21 cellular contexts compared by ENCODE assay signal in the genomic region with DNA sequence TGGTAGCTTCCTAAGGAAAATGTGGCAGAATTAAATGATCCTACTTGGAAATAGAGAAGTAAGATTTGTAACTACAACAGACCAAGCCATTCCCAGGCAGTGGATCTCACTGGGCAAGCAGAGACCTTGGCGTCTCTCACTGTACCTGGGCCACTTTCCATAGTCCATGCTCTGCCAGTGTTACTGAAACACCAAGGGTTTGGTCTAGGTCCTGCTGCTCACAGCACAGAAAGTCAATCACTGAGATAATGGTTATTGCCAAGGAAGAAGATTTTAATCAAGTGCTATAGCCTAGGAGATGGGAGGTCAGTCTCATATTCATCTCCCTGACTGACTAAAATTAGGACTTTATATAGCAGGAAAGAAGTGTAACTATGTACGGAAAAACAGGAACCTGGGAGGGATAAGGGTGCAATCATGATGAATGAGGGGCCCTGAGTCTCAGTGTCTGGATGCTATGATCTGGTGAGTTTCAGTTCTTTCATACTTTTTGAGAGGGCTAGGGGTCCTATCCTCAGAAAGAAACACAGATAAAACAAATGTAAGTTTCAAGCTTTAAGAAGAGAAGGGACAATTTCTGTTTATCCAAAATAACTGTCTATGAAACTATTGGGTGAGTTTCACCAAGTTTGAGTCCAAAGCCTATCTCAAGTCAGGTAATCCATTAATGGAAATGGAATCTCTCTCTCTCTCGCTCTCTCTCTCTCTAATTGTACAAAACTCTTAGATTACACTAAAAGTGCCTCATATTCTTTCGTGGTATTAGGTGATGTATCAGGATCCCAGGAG. TPM values are rescaled to one million over a fixed set of nuclear protein-coding genes. Genes with fewer than 3 reads are reported as not detected.
DNase-seq lines count a peak whose midpoint lies in the region; ATAC-seq and TF ChIP-seq lines count a peak whose summit lies in the region.
"Had no signal": no experiment of that assay in that cellular context is flagged by ENCODE, and none has a peak within 500 bp of the region (broad histone marks: within the 10 kb centered on the region; RNA-seq: fewer than 3 reads in every experiment).

No MANE protein-coding gene starts in this region.

- peak overlapping the region; percentile 45 for H3K4me3 Mint-ChIP-seq in activated T-cell treated with anti-CD3 and anti-CD28 coated beads, Interleukin-2, amount 50 U/mL, for 4 hours
- peak overlapping the region; percentile 57 for H3K4me3 Mint-ChIP-seq in activated naive CD8-positive, alpha-beta T cell treated with anti-CD3 and anti-CD28 coated beads for 36 hours
- no peak overlapping the region for H3K4me3 Mint-ChIP-seq in stimulated activated naive B cell treated with anti-CD40 and anti-IgM and Interleukin-4, amounts not matched to agents 10 μg/mL and 1 μg/mL and 100 μg/mL, for 72 hours
- H3K4me3 Mint-ChIP-seq in GM23338: no peak overlapping the region
- no peak overlapping the region for H3K4me3 Mint-ChIP-seq in mesothelial cell of epicardium
- H3K4me3 Mint-ChIP-seq: HFFc6, naive B cell had no signal

- H3K27me3 Mint-ChIP-seq in activated T-cell treated with anti-CD3 and anti-CD28 coated beads, Interleukin-2, amount 50 U/mL, for 4 hours (ENCODE audit: low read depth): no peaks in the 10 kb centered on the region
- H3K27me3 Mint-ChIP-seq in activated naive CD8-positive, alpha-beta T cell treated with anti-CD3 and anti-CD28 coated beads for 36 hours: no peaks in the 10 kb centered on the region
- peaks cover 4 to 18% of the 10 kb centered on the region in 2 donors for H3K27me3 Mint-ChIP-seq in stimulated activated naive B cell treated with anti-CD40 and anti-IgM and Interleukin-4, amounts not matched to agents 10 μg/mL and 1 μg/mL and 100 μg/mL, for 72 hours
- no peaks in the 10 kb centered on the region for H3K27me3 Mint-ChIP-seq in GM23338 (ENCODE audit: insufficient read depth, low read depth, poor library complexity)
- peaks cover 29% of the 10 kb centered on the region for H3K27me3 Mint-ChIP-seq in mesothelial cell of epicardium (ENCODE audit: low read depth)

- no peak overlapping the region for H3K9ac ChIP-seq in KMS-11

- H3K79me2 ChIP-seq in KMS-11 (ENCODE audit: insufficient read depth, low read depth) (no peaks in the 10 kb centered on the region), GM23338 (replicated peaks; ENCODE audit: insufficient read depth) (no peaks in the 10 kb centered on the region)

- H2AFZ ChIP-seq in KMS-11 (ENCODE audit: low read depth) (no peak overlapping the region), GM23338 (no peak overlapping the region)

- ATAC-seq in activated T-cell treated with anti-CD3 and anti-CD28 coated beads, Interleukin-2, amount 50 U/mL, for 4 hours: no peak
- no peak for ATAC-seq in stimulated activated naive B cell treated with anti-CD40 and anti-IgM and Interleukin-4, amounts not matched to agents 10 μg/mL and 1 μg/mL and 100 μg/mL, for 72 hours (replicated peaks)
- ATAC-seq in GM23338: no peak
- ATAC-seq: left ventricle myocardium superior had no signal

- TF ChIP-seq CTCF in KMS-11 (conservative IDR thresholded peaks at IDR 0.05; ENCODE audit: low read depth, low read length) (no peak), GM23338 (conservative IDR thresholded peaks at IDR 0.05; ENCODE audit: low read depth in 2 of 2) (no peak), mesothelial cell of epicardium (IDR thresholded peaks at IDR 0.05; ENCODE audit: unreplicated experiment) (no peak)

- H3K4me2 ChIP-seq in KMS-11 (peak overlapping the region; percentile 98; the same call in 1 of the 2 replicates), GM23338 (no peak overlapping the region)

- no peak overlapping the region for H3K4me3 ChIP-seq in KMS-11 (IDR thresholded peaks at IDR 0.05; ENCODE audit: insufficient read depth, low read depth, low read length)
- H3K4me3 ChIP-seq in GM23338: no peak overlapping the region
- H3K4me3 ChIP-seq: skin epidermis had no signal

- H3K27me3 ChIP-seq in KMS-11 (ENCODE audit: insufficient read depth, low read depth): no peaks in the 10 kb centered on the region
- H3K27me3 ChIP-seq in GM23338 (ENCODE audit: insufficient read depth): no peaks in the 10 kb centered on the region

- H3K4me1 Mint-ChIP-seq in activated T-cell treated with anti-CD3 and anti-CD28 coated beads, Interleukin-2, amount 50 U/mL, for 4 hours (ENCODE audit: low read depth): peaks cover 66% of the 10 kb centered on the region
- H3K4me1 Mint-ChIP-seq in activated naive CD8-positive, alpha-beta T cell treated with anti-CD3 and anti-CD28 coated beads for 36 hours: peaks cover 63% of the 10 kb centered on the region
- peaks cover 4 to 27% of the 10 kb centered on the region in 2 donors for H3K4me1 Mint-ChIP-seq in stimulated activated naive B cell treated with anti-CD40 and anti-IgM and Interleukin-4, amounts not matched to agents 10 μg/mL and 1 μg/mL and 100 μg/mL, for 72 hours
- H3K4me1 Mint-ChIP-seq in GM23338: peaks cover 3% of the 10 kb centered on the region; the same call in 1 of the 3 replicates
- no peaks in the 10 kb centered on the region for H3K4me1 Mint-ChIP-seq in mesothelial cell of epicardium
- H3K4me1 Mint-ChIP-seq: naive B cell had no signal

- no peaks in the 10 kb centered on the region for H3K36me3 ChIP-seq in KMS-11 (ENCODE audit: insufficient read depth)
- no peaks in the 10 kb centered on the region for H3K36me3 ChIP-seq in GM23338 (ENCODE audit: insufficient read depth)

- no peak for DNase-seq in activated T-cell treated with anti-CD3 and anti-CD28 coated beads, Interleukin-2, amount 50 U/mL, for 4 hours
- DNase-seq in activated T-cell treated with anti-CD3 and anti-CD28 coated beads for 4 hours: no peak
- DNase-seq in activated naive CD8-positive, alpha-beta T cell treated with anti-CD3 and anti-CD28 coated beads for 36 hours: no peak
- DNase-seq in stimulated activated naive B cell treated with anti-CD40 and anti-IgM and Interleukin-4, amounts not matched to agents 10 μg/mL and 1 μg/mL and 100 μg/mL, for 72 hours: no peak
- DNase-seq in GM23338 (ENCODE audit: low spot score): no peak
- no peak for DNase-seq in mesothelial cell of epicardium (ENCODE audit: low spot score in 2 of 2, unreplicated experiment in 2 of 2)
- DNase-seq in stimulated activated naive CD4-positive, alpha-beta T cell (lab: John Stamatoyannopoulos, UW): no peak
- DNase-seq: Calu3, foreskin melanocyte, GDM1, HFFc6, left ventricle myocardium superior, naive B cell, NCI-H1092, NCI-H2171 treated with DMSO at 0.1 percent for 48 hours, SHP77 treated with DMSO at 0.1 percent for 48 hours had no signal

- H3K27ac ChIP-seq in KMS-11 (no peak overlapping the region; the same call in 1 of the 2 replicates), GM23338 (ENCODE audit: low read depth) (no peak overlapping the region)

- no peaks in the 10 kb centered on the region for H3F3A ChIP-seq in GM23338 (replicated peaks; ENCODE audit: low read depth)

- H3K36me3 Mint-ChIP-seq in activated T-cell treated with anti-CD3 and anti-CD28 coated beads, Interleukin-2, amount 50 U/mL, for 4 hours (ENCODE audit: insufficient read depth): no peaks in the 10 kb centered on the region
- peaks cover 58% of the 10 kb centered on the region for H3K36me3 Mint-ChIP-seq in activated naive CD8-positive, alpha-beta T cell treated with anti-CD3 and anti-CD28 coated beads for 36 hours
- H3K36me3 Mint-ChIP-seq in stimulated activated naive B cell treated with anti-CD40 and anti-IgM and Interleukin-4, amounts not matched to agents 10 μg/mL and 1 μg/mL and 100 μg/mL, for 72 hours: peaks cover 2 to 3% of the 10 kb centered on the region in 2 donors
- H3K36me3 Mint-ChIP-seq in GM23338 (ENCODE audit: low read depth) (no peaks in the 10 kb centered on the region), mesothelial cell of epicardium (no peaks in the 10 kb centered on the region)
- H3K36me3 Mint-ChIP-seq: naive B cell had no signal

- H3K9me3 Mint-ChIP-seq in activated T-cell treated with anti-CD3 and anti-CD28 coated beads, Interleukin-2, amount 50 U/mL, for 4 hours: peaks cover 6% of the 10 kb centered on the region
- H3K9me3 Mint-ChIP-seq in activated naive CD8-positive, alpha-beta T cell treated with anti-CD3 and anti-CD28 coated beads for 36 hours: peaks cover 9% of the 10 kb centered on the region
- peaks cover 0 to 1% of the 10 kb centered on the region in 2 donors for H3K9me3 Mint-ChIP-seq in stimulated activated naive B cell treated with anti-CD40 and anti-IgM and Interleukin-4, amounts not matched to agents 10 μg/mL and 1 μg/mL and 100 μg/mL, for 72 hours
- H3K9me3 Mint-ChIP-seq in GM23338 (no peaks in the 10 kb centered on the region), mesothelial cell of epicardium (no peaks in the 10 kb centered on the region)
- H3K9me3 Mint-ChIP-seq: HFFc6 had no signal

- peak overlapping the region; percentile 97 for H3K27ac Mint-ChIP-seq in activated naive CD8-positive, alpha-beta T cell treated with anti-CD3 and anti-CD28 coated beads for 36 hours
- H3K27ac Mint-ChIP-seq in stimulated activated naive B cell treated with anti-CD40 and anti-IgM and Interleukin-4, amounts not matched to agents 10 μg/mL and 1 μg/mL and 100 μg/mL, for 72 hours: peak overlapping the region; percentile 73
- H3K27ac Mint-ChIP-seq in GM23338 (no peak overlapping the region), mesothelial cell of epicardium (no peak overlapping the region)
- H3K27ac Mint-ChIP-seq: HFFc6 had no signal

- H3K4me1 ChIP-seq in KMS-11 (ENCODE audit: low read depth, poor library complexity, severe bottlenecking) (peaks cover 86% of the 10 kb centered on the region), GM23338 (ENCODE audit: insufficient read depth) (no peaks in the 10 kb centered on the region)

- H4K20me1 ChIP-seq in KMS-11 (ENCODE audit: insufficient read depth) (no peaks in the 10 kb centered on the region), GM23338 (replicated peaks; ENCODE audit: insufficient read depth) (no peaks in the 10 kb centered on the region)

- no peaks in the 10 kb centered on the region for H3K9me2 ChIP-seq in GM23338 (ENCODE audit: insufficient read depth)

RNA-seq across cellular contexts. Expression of a gene that starts 20.6 kb away (rescaled TPM):
- total RNA-seq in activated T-cell treated with anti-CD3 and anti-CD28 coated beads, Interleukin-2, amount 50 U/mL, for 4 hours: 1 to 10 TPM; 1.4 to 2.0 (median 1.5) TPM
- 1 to 10 TPM in 1 of 2 experiments, under 1 TPM in 1; 0.52 to 1.0 TPM for total RNA-seq in activated naive CD8-positive, alpha-beta T cell treated with anti-CD3 and anti-CD28 coated beads for 36 hours
- total RNA-seq in GM23338 (2014; rRNA removed; shearing (Covaris generic)): not detected in 2 replicates
- polyA plus RNA-seq in GM23338 (2016; fragmentation: Nextera tagmentation; extraction: Ambion mirVana): 0.35 TPM in 1 of 2 replicates, not detected in the other
- not detected in 3 replicates for total RNA-seq in mesothelial cell of epicardium
- total RNA-seq: Calu3, cerebellum, endothelial cell of umbilical vein, HFFc6, left ventricle myocardium superior, posterior vena cava had no signal
- polyA plus RNA-seq: endothelial cell of umbilical vein had no signal

RNA-seq across cellular contexts. Expression of a gene that starts 29.7 kb away (rescaled TPM):
- total RNA-seq in activated T-cell treated with anti-CD3 and anti-CD28 coated beads, Interleukin-2, amount 50 U/mL, for 4 hours: 100 to 1,000 TPM; 222 to 249 (median 241) TPM
- 100 to 1,000 TPM; 196 to 204 TPM for total RNA-seq in activated naive CD8-positive, alpha-beta T cell treated with anti-CD3 and anti-CD28 coated beads for 36 hours
- 92.7 and 99.9 TPM in 2 replicates for total RNA-seq in GM23338 (2014; rRNA removed; shearing (Covaris generic))
- polyA plus RNA-seq in GM23338 (2016; fragmentation: Nextera tagmentation; extraction: Ambion mirVana): 57.5 and 59.8 TPM in 2 replicates
- 73.6 to 89.0 TPM (median 87.2 TPM) in 3 replicates for total RNA-seq in mesothelial cell of epicardium

RNA-seq across cellular contexts. Expression of a gene that starts 41.0 kb away (rescaled TPM):
- total RNA-seq in activated T-cell treated with anti-CD3 and anti-CD28 coated beads, Interleukin-2, amount 50 U/mL, for 4 hours: 10 to 100 TPM; 46.0 to 50.0 (median 48.5) TPM
- total RNA-seq in activated naive CD8-positive, alpha-beta T cell treated with anti-CD3 and anti-CD28 coated beads for 36 hours: 10 to 100 TPM; 48.6 to 54.7 TPM
- total RNA-seq in GM23338 (2014; rRNA removed; shearing (Covaris generic)): 32.5 and 38.3 TPM in 2 replicates
- 12.4 and 13.3 TPM in 2 replicates for polyA plus RNA-seq in GM23338 (2016; fragmentation: Nextera tagmentation; extraction: Ambion mirVana)
- 17.9 to 20.8 TPM (median 18.4 TPM) in 3 replicates for total RNA-seq in mesothelial cell of epicardium

RNA-seq across cellular contexts. Expression of a gene that starts 54.9 kb away (rescaled TPM):
- not detected for total RNA-seq in activated T-cell treated with anti-CD3 and anti-CD28 coated beads, Interleukin-2, amount 50 U/mL, for 4 hours
- not detected for total RNA-seq in activated naive CD8-positive, alpha-beta T cell treated with anti-CD3 and anti-CD28 coated beads for 36 hours
- not detected in 2 replicates for total RNA-seq in GM23338 (2014; rRNA removed; shearing (Covaris generic))
- not detected in 2 replicates for polyA plus RNA-seq in GM23338 (2016; fragmentation: Nextera tagmentation; extraction: Ambion mirVana)
- not detected in 3 replicates for total RNA-seq in mesothelial cell of epicardium
- total RNA-seq: Calu3, cerebellum, endothelial cell of umbilical vein, HFFc6, left ventricle myocardium superior, posterior vena cava had no signal
- polyA plus RNA-seq: endothelial cell of umbilical vein had no signal

Comparison
In these comparisons a context has a peak if more than half of its experiments do, and no peak if none do; other contexts are left out.
1. H3K4me3 Mint-ChIP-seq: peak in activated T-cell treated with anti-CD3 and anti-CD28 coated beads, Interleukin-2, amount 50 U/mL, for 4 hours (single experiment) and activated naive CD8-positive, alpha-beta T cell treated with anti-CD3 and anti-CD28 coated beads for 36 hours (single experiment); none in stimulated activated naive B cell treated with anti-CD40 and anti-IgM and Interleukin-4, amounts not matched to agents 10 μg/mL and 1 μg/mL and 100 μg/mL, for 72 hours (0 of 2), GM23338 (single experiment) and mesothelial cell of epicardium (single experiment).
2. H3K27ac Mint-ChIP-seq: peak in activated naive CD8-positive, alpha-beta T cell treated with anti-CD3 and anti-CD28 coated beads for 36 hours (single experiment) and stimulated activated naive B cell treated with anti-CD40 and anti-IgM and Interleukin-4, amounts not matched to agents 10 μg/mL and 1 μg/mL and 100 μg/mL, for 72 hours (single experiment); none in GM23338 (single experiment) and mesothelial cell of epicardium (single experiment).